In genomic region chr15:83927704-83928391, GRCh38 we compare ENCODE assay signal across 15 cellular contexts.
DNase-seq lines count a peak whose midpoint lies in the region; ATAC-seq lines count a peak whose summit lies in the region.
"Had no signal": no experiment of that assay in that cellular context is flagged by ENCODE, and none has a peak within 500 bp of the region (broad histone marks: within the 10 kb centered on the region; RNA-seq: fewer than 3 reads in every experiment).

No MANE protein-coding gene starts in this region.

- no peak for DNase-seq in activated CD4-positive, CD25-positive, alpha-beta regulatory T cell (lab: John Stamatoyannopoulos, UW)
- DNase-seq in stimulated activated CD4-positive, alpha-beta T cell treated with anti-CD3 and anti-CD28 coated beads, Interleukin-2, amount 100 ng/mL, for 24 hours = no peak
- no peak for DNase-seq in activated CD8-positive, alpha-beta memory T cell treated with anti-CD3 and anti-CD28 coated beads for 24 hours
- no peak for DNase-seq in hepatic stellate cell (ENCODE audit: low spot score)
- DNase-seq: DMS53; effector CD4-positive, alpha-beta T cell; heart right ventricle; KBM-7; RPMI8226 had no signal

- peaks cover 7% of the 10 kb centered on the region for H3K9me3 Mint-ChIP-seq in T-helper 1 cell treated with Interleukin-12 subunit alpha and Interleukin-12 subunit beta and Interleukin-4 antibody, amounts not matched to agents 30 μg/mL and 1 μg/mL, for 36 hours

- no peaks in the 10 kb centered on the region for H3K36me3 Mint-ChIP-seq in T-helper 1 cell treated with Interleukin-12 subunit alpha and Interleukin-12 subunit beta and Interleukin-4 antibody, amounts not matched to agents 30 μg/mL and 1 μg/mL, for 36 hours (ENCODE audit: low read depth)

- peak; percentile 36 to 44 for ATAC-seq in activated CD4-positive, CD25-positive, alpha-beta regulatory T cell treated with anti-CD3 and anti-CD28 coated beads, Interleukin-2, amount 50 U/mL, for 24 hours
- ATAC-seq in GM21360 (IDR thresholded peaks at IDR 0.05; ENCODE audit: unreplicated experiment) = peak; percentile 43
- peak; percentile 26 for ATAC-seq in HG02981 (IDR thresholded peaks at IDR 0.05; ENCODE audit: unreplicated experiment)
- ATAC-seq: GM23338, heart right ventricle, WTC11 had no signal

- peaks cover 5% of the 10 kb centered on the region for H3K27me3 Mint-ChIP-seq in T-helper 1 cell treated with Interleukin-12 subunit alpha and Interleukin-12 subunit beta and Interleukin-4 antibody, amounts not matched to agents 30 μg/mL and 1 μg/mL, for 36 hours (ENCODE audit: low read depth)

- H3K27ac Mint-ChIP-seq in T-helper 1 cell treated with Interleukin-12 subunit alpha and Interleukin-12 subunit beta and Interleukin-4 antibody, amounts not matched to agents 30 μg/mL and 1 μg/mL, for 36 hours = peak overlapping the region; percentile 69
- H3K27ac Mint-ChIP-seq: GM23338, WTC11 had no signal

- peaks cover 26% of the 10 kb centered on the region for H3K4me1 Mint-ChIP-seq in T-helper 1 cell treated with Interleukin-12 subunit alpha and Interleukin-12 subunit beta and Interleukin-4 antibody, amounts not matched to agents 30 μg/mL and 1 μg/mL, for 36 hours (ENCODE audit: low read depth)
- H3K4me1 Mint-ChIP-seq: GM23338 had no signal

- H3K4me3 Mint-ChIP-seq in T-helper 1 cell treated with Interleukin-12 subunit alpha and Interleukin-12 subunit beta and Interleukin-4 antibody, amounts not matched to agents 30 μg/mL and 1 μg/mL, for 36 hours = peak overlapping the region; percentile 31
- H3K4me3 Mint-ChIP-seq: GM23338, WTC11 had no signal
